Comparison of ENCODE assay signal across 8 cellular contexts in the genomic region with DNA sequence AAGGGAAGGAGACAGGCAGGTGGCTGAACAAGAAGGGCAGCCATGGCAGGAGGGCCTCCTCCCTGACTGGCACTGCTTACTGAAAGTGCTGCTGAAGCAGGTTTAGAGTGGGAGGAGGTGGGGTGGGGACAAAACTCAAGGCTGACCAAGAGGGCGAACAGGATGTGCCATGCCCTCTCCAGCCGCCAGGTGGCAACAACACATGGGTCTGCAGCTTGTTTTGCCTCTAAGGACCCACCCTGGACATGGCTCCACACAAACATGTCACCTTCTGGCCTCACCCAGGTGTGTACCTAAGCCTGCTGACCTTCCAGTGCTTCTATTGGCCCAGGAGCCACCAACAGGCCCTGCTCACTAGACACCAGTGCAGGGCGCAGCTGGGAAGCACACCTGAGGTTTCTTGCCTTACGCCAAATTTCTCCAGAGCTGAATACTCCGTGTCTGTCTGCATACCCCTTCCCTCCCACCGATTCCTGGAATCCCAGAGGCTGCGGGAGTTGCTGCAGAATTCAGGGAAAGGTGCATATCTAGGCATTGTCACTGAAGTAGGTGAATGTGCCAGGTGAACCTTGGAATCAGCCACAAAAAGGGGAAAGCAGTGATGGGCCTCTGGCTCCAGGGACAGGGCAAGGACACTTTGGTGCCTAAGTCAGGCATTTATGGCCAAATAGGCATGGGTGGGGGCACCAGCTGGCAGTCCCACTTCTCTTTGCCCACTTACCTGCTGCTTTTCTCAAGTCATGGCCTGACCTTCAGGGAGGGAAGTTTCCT. TPM values are rescaled to one million over a fixed set of nuclear protein-coding genes. Genes with fewer than 3 reads are reported as not detected.
DNase-seq lines count a peak whose midpoint lies in the region; ATAC-seq and TF ChIP-seq lines count a peak whose summit lies in the region.

No MANE protein-coding gene starts in this region.

- H3K4me3 Mint-ChIP-seq in activated naive CD8-positive, alpha-beta T cell treated with anti-CD3 and anti-CD28 coated beads, Interleukin-2, amount 10 ng/mL, durations not matched to agents 7 days and 5 days, result no peak overlapping the region

- peak; percentile 78 to 84 (median 82) for TF ChIP-seq CTCF in uterus (IDR thresholded peaks at IDR 0.05)

- H3K27ac Mint-ChIP-seq in activated naive CD8-positive, alpha-beta T cell treated with anti-CD3 and anti-CD28 coated beads, Interleukin-2, amount 10 ng/mL, durations not matched to agents 7 days and 5 days, result peak overlapping the region; percentile 68

- H3K27me3 ChIP-seq in uterus, result no peaks in the 10 kb centered on the region

- H3K36me3 ChIP-seq in uterus, result no peaks in the 10 kb centered on the region

- H3K27me3 Mint-ChIP-seq in activated naive CD8-positive, alpha-beta T cell treated with anti-CD3 and anti-CD28 coated beads, Interleukin-2, amount 10 ng/mL, durations not matched to agents 7 days and 5 days, result no peaks in the 10 kb centered on the region

- POLR2A ChIA-PET in activated naive CD8-positive, alpha-beta T cell treated with anti-CD3 and anti-CD28 coated beads, Interleukin-2, amount 10 ng/mL, durations not matched to agents 7 days and 5 days (lab: Charles Lee), result interaction anchor here (0.8 to 2.4 kb wide), 2 partner anchors 121 to 122 kb away, joined by 3 to 13 read pairs; a partner anchor contains a TSS

- DNase-seq in D341Med (ENCODE audit: low spot score) (peak; percentile 81), M059J (ENCODE audit: low read depth) (peak; percentile 78), Right ventricle myocardium inferior (ENCODE audit: missing footprints) (peak; percentile 86), pons (ENCODE audit: low spot score) (peak; percentile 90), uterus (peak; percentile 73 to 77)
- DNase-seq in activated naive CD8-positive, alpha-beta T cell treated with anti-CD3 and anti-CD28 coated beads, Interleukin-2, amount 10 ng/mL, durations not matched to agents 7 days and 5 days, result peak; percentile 74

- peaks cover 0 to 4% of the 10 kb centered on the region in 2 donors for H3K4me1 ChIP-seq in uterus

- intact Hi-C loops in Right ventricle myocardium inferior (cut with DNase I) (loop anchor here (1.0 kb wide), 1 partner anchor 122 kb away; no protein-coding TSS in a partner anchor), uterus (cut with DNase I; ENCODE audit: low total_unique reads) (no loop called here)

- peaks cover 25% of the 10 kb centered on the region for H3K4me1 Mint-ChIP-seq in activated naive CD8-positive, alpha-beta T cell treated with anti-CD3 and anti-CD28 coated beads, Interleukin-2, amount 10 ng/mL, durations not matched to agents 7 days and 5 days

- H3K9me3 ChIP-seq in uterus, result no peaks in the 10 kb centered on the region

- no peak for TF ChIP-seq POLR2A in uterus (IDR thresholded peaks at IDR 0.05)

- H3K4me3 ChIP-seq in uterus, result no peak overlapping the region

- H3K9me3 Mint-ChIP-seq in activated naive CD8-positive, alpha-beta T cell treated with anti-CD3 and anti-CD28 coated beads, Interleukin-2, amount 10 ng/mL, durations not matched to agents 7 days and 5 days, result no peaks in the 10 kb centered on the region

- H3K36me3 Mint-ChIP-seq in activated naive CD8-positive, alpha-beta T cell treated with anti-CD3 and anti-CD28 coated beads, Interleukin-2, amount 10 ng/mL, durations not matched to agents 7 days and 5 days, result peaks cover 10% of the 10 kb centered on the region

- peak overlapping the region in 1 of 2 donors; percentile 1 for H3K27ac ChIP-seq in uterus

- peak; percentile 68 for ATAC-seq in GM21528 (IDR thresholded peaks at IDR 0.05; ENCODE audit: low FRiP score, unreplicated experiment)
- peak; percentile 83 for ATAC-seq in SK-N-SH treated with all-trans-retinoic acid at 6 μM for 48 hours
- ATAC-seq in activated naive CD8-positive, alpha-beta T cell treated with anti-CD3 and anti-CD28 coated beads, Interleukin-2, amount 10 ng/mL, durations not matched to agents 7 days and 5 days (ENCODE audit: low read depth), result peak; percentile 47
- ATAC-seq in Right ventricle myocardium inferior, result peak; percentile 68

TF ChIP-seq in SK-N-SH treated with all-trans-retinoic acid at 6 μM for 48 hours, 23 proteins besides CTCF, POLR2A, EP300 and RAD21:
- TF ChIP-seq RARB (CRISPR knock-in tag; IDR thresholded peaks at IDR 0.05), result no peak
- no peak for TF ChIP-seq SNAI2 (CRISPR knock-in tag; IDR thresholded peaks at IDR 0.05)
- TF ChIP-seq, protein P1, sequence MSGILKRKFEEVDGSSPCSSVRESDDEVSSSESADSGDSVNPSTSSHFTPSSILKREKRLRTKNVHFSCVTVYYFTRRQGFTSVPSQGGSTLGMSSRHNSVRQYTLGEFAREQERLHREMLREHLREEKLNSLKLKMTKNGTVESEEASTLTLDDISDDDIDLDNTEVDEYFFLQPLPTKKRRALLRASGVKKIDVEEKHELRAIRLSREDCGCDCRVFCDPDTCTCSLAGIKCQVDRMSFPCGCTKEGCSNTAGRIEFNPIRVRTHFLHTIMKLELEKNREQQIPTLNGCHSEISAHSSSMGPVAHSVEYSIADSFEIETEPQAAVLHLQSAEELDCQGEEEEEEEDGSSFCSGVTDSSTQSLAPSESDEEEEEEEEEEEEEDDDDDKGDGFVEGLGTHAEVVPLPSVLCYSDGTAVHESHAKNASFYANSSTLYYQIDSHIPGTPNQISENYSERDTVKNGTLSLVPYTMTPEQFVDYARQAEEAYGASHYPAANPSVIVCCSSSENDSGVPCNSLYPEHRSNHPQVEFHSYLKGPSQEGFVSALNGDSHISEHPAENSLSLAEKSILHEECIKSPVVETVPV (CRISPR knock-in tag; IDR thresholded peaks at IDR 0.05), result no peak
- TF ChIP-seq PPARA (CRISPR knock-in tag; IDR thresholded peaks at IDR 0.05; ENCODE audit: borderline replicate concordance), result no peak
- TF ChIP-seq TCF4 (CRISPR knock-in tag; IDR thresholded peaks at IDR 0.05; ENCODE audit: borderline replicate concordance), result no peak
- no peak for TF ChIP-seq BACH2 (CRISPR knock-in tag; IDR thresholded peaks at IDR 0.05; ENCODE audit: borderline replicate concordance)
- TF ChIP-seq OSR1 (CRISPR knock-in tag; IDR thresholded peaks at IDR 0.05), result no peak
- no peak for TF ChIP-seq ZFP3 (CRISPR knock-in tag; IDR thresholded peaks at IDR 0.05)
TF ChIP-seq in SK-N-SH treated with all-trans-retinoic acid at 6 μM for 48 hours: peak in this region for 0.

RNA-seq across cellular contexts. Expression of a gene that starts 5.3 kb away (rescaled TPM):
- total RNA-seq in M059J (2014; rRNA removed; shearing (Covaris generic)), result 68.3 and 83.5 TPM in 2 replicates
- total RNA-seq in activated naive CD8-positive, alpha-beta T cell treated with anti-CD3 and anti-CD28 coated beads, Interleukin-2, amount 10 ng/mL, durations not matched to agents 7 days and 5 days, result 10 to 100 TPM; 27.9 to 30.5 TPM
- total RNA-seq in Right ventricle myocardium inferior (1.2 TPM), uterus (10 to 100 TPM in 1 of 4 donors, 1 to 10 TPM in 3; 3.8 to 11.4 (median 7.5) TPM)

RNA-seq across cellular contexts. Expression of a gene that starts 28.3 kb away (rescaled TPM):
- total RNA-seq in M059J (2014; rRNA removed; shearing (Covaris generic)), result 3.7 and 6.9 TPM in 2 replicates
- total RNA-seq in activated naive CD8-positive, alpha-beta T cell treated with anti-CD3 and anti-CD28 coated beads, Interleukin-2, amount 10 ng/mL, durations not matched to agents 7 days and 5 days, result 1 to 10 TPM; 6.3 to 6.9 TPM
- total RNA-seq in Right ventricle myocardium inferior, result 6.5 TPM
- 1 to 10 TPM in 3 of 4 donors, under 1 TPM in 1; 0.26 to 9.6 (median 5.4) TPM for total RNA-seq in uterus

RNA-seq across cellular contexts. Expression of a gene that starts 29.2 kb away (rescaled TPM):
- not detected in 2 replicates for total RNA-seq in M059J (2014; rRNA removed; shearing (Covaris generic))
- not detected for total RNA-seq in activated naive CD8-positive, alpha-beta T cell treated with anti-CD3 and anti-CD28 coated beads, Interleukin-2, amount 10 ng/mL, durations not matched to agents 7 days and 5 days
- total RNA-seq in Right ventricle myocardium inferior (not detected), uterus (under 1 TPM in 1 of 4 donors, not detected in 3; 0.76 TPM)
